In the genomic region with DNA sequence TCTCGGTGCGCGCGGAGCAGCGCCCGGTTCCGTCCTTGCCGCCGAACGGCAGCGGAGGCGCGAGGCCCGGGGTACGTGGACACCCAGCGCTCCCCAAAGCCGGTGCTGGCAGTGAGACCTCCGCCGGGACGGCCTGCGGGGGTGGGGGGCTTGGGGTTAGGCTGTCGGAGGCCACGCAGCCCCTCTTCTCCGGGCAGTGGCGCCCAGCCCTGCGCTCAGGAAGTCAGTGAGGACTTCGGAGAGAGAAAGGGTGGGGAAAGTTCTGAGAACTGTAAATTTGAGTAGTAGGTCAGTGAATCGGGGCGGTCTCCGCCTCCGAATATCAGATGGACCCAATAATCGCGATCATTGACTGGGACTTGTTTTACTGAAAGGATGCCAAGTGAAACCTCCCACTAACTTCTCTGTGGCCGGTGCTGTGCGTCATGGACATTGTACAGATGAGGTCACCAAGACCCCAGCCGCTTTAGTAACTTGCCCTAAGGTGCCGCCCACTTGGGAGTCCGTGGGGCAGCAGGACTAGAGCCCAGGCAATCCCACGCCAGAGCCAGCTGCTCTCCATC, we compare ENCODE assay signal across 7 cellular contexts. TPM values are rescaled to one million over a fixed set of nuclear protein-coding genes. Genes with fewer than 3 reads are reported as not detected.
DNase-seq lines count a peak whose midpoint lies in the region; ATAC-seq, FAIRE-seq and TF ChIP-seq lines count a peak whose summit lies in the region.

No MANE protein-coding gene starts in this region.

- peak overlapping the region; percentile 97 for H3K4me3 Mint-ChIP-seq in activated CD4-positive, alpha-beta memory T cell treated with anti-CD3 and anti-CD28 coated beads, Interleukin-2, amount 10 ng/mL, durations not matched to agents 7 days and 5 days
- H3K4me3 Mint-ChIP-seq in stimulated activated naive CD8-positive, alpha-beta T cell treated with anti-CD3 and anti-CD28 coated beads, Interleukin-15, amount 100 ng/mL, for 72 hours, result peak overlapping the region; percentile 95 to 97

- H3K27me3 Mint-ChIP-seq in activated CD4-positive, alpha-beta memory T cell treated with anti-CD3 and anti-CD28 coated beads, Interleukin-2, amount 10 ng/mL, durations not matched to agents 7 days and 5 days, result peaks cover 6% of the 10 kb centered on the region
- H3K27me3 Mint-ChIP-seq in stimulated activated naive CD8-positive, alpha-beta T cell treated with anti-CD3 and anti-CD28 coated beads, Interleukin-15, amount 100 ng/mL, for 72 hours, result no peaks in the 10 kb centered on the region

- H4K20me1 ChIP-seq in endothelial cell of umbilical vein (replicated peaks; ENCODE audit: control insufficient read depth, extremely low read depth, insufficient read depth, low read length), result no peaks in the 10 kb centered on the region

- no peak for TF ChIP-seq POLR2A in endothelial cell of umbilical vein (IDR thresholded peaks at IDR 0.05; ENCODE audit: low read depth, low read length)

- no peaks in the 10 kb centered on the region for H3K9me1 ChIP-seq in endothelial cell of umbilical vein (replicated peaks; ENCODE audit: control insufficient read depth, extremely low read depth, insufficient read depth, low read length)

- H3K4me3 ChIP-seq in endothelial cell of umbilical vein (replicated peaks in 1 of 3; ENCODE audit: insufficient read depth in 1 of 3, low read depth in 1 of 3, low read length in 3 of 3) (peak overlapping the region; percentile 78 to 95 (median 86)), mucosa of rectum (ENCODE audit: low read length in 2 of 2) (peak overlapping the region; percentile 89 to 93)

- H3K4me1 ChIP-seq in endothelial cell of umbilical vein (ENCODE audit: control insufficient read depth, extremely low read depth, insufficient read depth, low read length) (peaks cover 47% of the 10 kb centered on the region), mucosa of rectum (ENCODE audit: control insufficient read depth in 2 of 2, insufficient read depth in 2 of 2, low read length in 2 of 2) (peaks cover 43 to 47% of the 10 kb centered on the region in 2 donors)

- H3K9me3 ChIP-seq in endothelial cell of umbilical vein (replicated peaks; ENCODE audit: control insufficient read depth, insufficient read depth, low read length) (no peaks in the 10 kb centered on the region), mucosa of rectum (ENCODE audit: control insufficient read depth in 2 of 2, low read length in 2 of 2) (no peaks in the 10 kb centered on the region)

- ATAC-seq in GM19395 (IDR thresholded peaks at IDR 0.05; ENCODE audit: unreplicated experiment), result peak; percentile 26
- peak; percentile 58 for ATAC-seq in stimulated activated naive CD8-positive, alpha-beta T cell treated with anti-CD3 and anti-CD28 coated beads, Interleukin-15, amount 100 ng/mL, for 72 hours

- CTCF ChIA-PET in activated CD4-positive, alpha-beta memory T cell treated with anti-CD3 and anti-CD28 coated beads, Interleukin-2, amount 10 ng/mL, durations not matched to agents 7 days and 5 days (lab: Charles Lee), result interaction anchor here (1.3 to 10.1 kb wide), 4 partner anchors 40 to 135 kb away, joined by 5 to 146 read pairs (median 44); no protein-coding TSS in a partner anchor
- CTCF ChIA-PET in endothelial cell of umbilical vein (lab: Charles Lee), result interaction anchor here (0.7 to 0.9 kb wide), 2 partner anchors 12 to 135 kb away, joined by 3 read pairs; no protein-coding TSS in a partner anchor

- H3K79me2 ChIP-seq in endothelial cell of umbilical vein (ENCODE audit: control insufficient read depth, insufficient read depth, low read length), result peaks cover 44% of the 10 kb centered on the region

- peak overlapping the region; percentile 94 for H3K4me2 ChIP-seq in endothelial cell of umbilical vein (ENCODE audit: insufficient read depth, low read length)

- peak overlapping the region; percentile 99 for H3K9ac ChIP-seq in endothelial cell of umbilical vein (replicated peaks; ENCODE audit: extremely low read depth, insufficient read depth, low read length)
- H3K9ac ChIP-seq in mucosa of rectum (ENCODE audit: low read depth in 1 of 2, low read length in 2 of 2), result peak overlapping the region; percentile 92 to 99

- peak; percentile 81 for FAIRE-seq in endothelial cell of umbilical vein (lab: Jason Lieb, UNC)

- dilution Hi-C loops in endothelial cell of umbilical vein (cut with MboI; ENCODE audit: extremely low pct_ligation_motif_present, low sequenced_read_pairs), result no loop called here

- peaks cover 5 to 6% of the 10 kb centered on the region in 2 experiments for H3K36me3 ChIP-seq in endothelial cell of umbilical vein (ENCODE audit: control insufficient read depth in 2 of 2, extremely low read depth in 1 of 2, insufficient read depth in 2 of 2, low read length in 2 of 2)
- H3K36me3 ChIP-seq in mucosa of rectum (ENCODE audit: control insufficient read depth in 2 of 2, insufficient read depth in 2 of 2, low read length in 2 of 2), result peaks cover 2 to 3% of the 10 kb centered on the region in 2 donors

- H3K27me3 ChIP-seq in endothelial cell of umbilical vein (ENCODE audit: control insufficient read depth in 2 of 2, insufficient read depth in 2 of 2, low read length in 2 of 2) (no peaks in the 10 kb centered on the region), mucosa of rectum (ENCODE audit: control insufficient read depth in 2 of 2, insufficient read depth in 2 of 2, low read length in 2 of 2) (no peaks in the 10 kb centered on the region)

- H3K27ac Mint-ChIP-seq in activated CD4-positive, alpha-beta memory T cell treated with anti-CD3 and anti-CD28 coated beads, Interleukin-2, amount 10 ng/mL, durations not matched to agents 7 days and 5 days, result peak overlapping the region; percentile 98
- H3K27ac Mint-ChIP-seq in stimulated activated naive CD8-positive, alpha-beta T cell treated with anti-CD3 and anti-CD28 coated beads, Interleukin-15, amount 100 ng/mL, for 72 hours, result peak overlapping the region; percentile 92 to 97

- intact Hi-C loops in endothelial cell of umbilical vein (cut with micrococcal nuclease), result loop anchor here (1.0 to 2.0 kb wide), 2 partner anchors 28 to 45 kb away; a partner anchor contains a TSS

- peak; percentile 34 for DNase-seq in HuH-7.5 (ENCODE audit: low spot score)
- peak; percentile 74 for DNase-seq in activated CD4-positive, alpha-beta memory T cell treated with anti-CD3 and anti-CD28 coated beads, Interleukin-2, amount 10 ng/mL, durations not matched to agents 7 days and 5 days
- peak; percentile 91 for DNase-seq in endothelial cell of umbilical vein (ENCODE audit: low read depth, low spot score)
- DNase-seq in stimulated activated naive CD8-positive, alpha-beta T cell treated with anti-CD3 and anti-CD28 coated beads, Interleukin-15, amount 100 ng/mL, for 72 hours, result peak; percentile 72 to 86
- DNase-seq in NCI-H2081 treated with DMSO at 0.1 percent for 48 hours (lab: John Stamatoyannopoulos, UW), result no peak

- H3K27ac ChIP-seq in endothelial cell of umbilical vein (ENCODE audit: insufficient read depth, low read depth, low read length), result peak overlapping the region; percentile 99
- H3K27ac ChIP-seq in mucosa of rectum (ENCODE audit: low read depth in 2 of 2, low read length in 2 of 2), result peak overlapping the region; percentile 98

- BruUV-seq in endothelial cell of umbilical vein (replicated peaks; lab: Mats Ljungman, UMichigan), result TSS peak; percentile 82

- TF ChIP-seq CTCF in endothelial cell of umbilical vein (IDR thresholded peaks at IDR 0.05; ENCODE audit: extremely low read depth in 1 of 2, insufficient read depth in 1 of 2, low read depth in 1 of 2, low read length in 2 of 2), result no peak

- peak overlapping the region; percentile 58 for H2AFZ ChIP-seq in endothelial cell of umbilical vein (ENCODE audit: low read depth, low read length)

- H3K9me3 Mint-ChIP-seq in activated CD4-positive, alpha-beta memory T cell treated with anti-CD3 and anti-CD28 coated beads, Interleukin-2, amount 10 ng/mL, durations not matched to agents 7 days and 5 days, result no peaks in the 10 kb centered on the region
- H3K9me3 Mint-ChIP-seq in stimulated activated naive CD8-positive, alpha-beta T cell treated with anti-CD3 and anti-CD28 coated beads, Interleukin-15, amount 100 ng/mL, for 72 hours, result peaks cover 3% of the 10 kb centered on the region in 2 donors

- POLR2A ChIA-PET in activated CD4-positive, alpha-beta memory T cell treated with anti-CD3 and anti-CD28 coated beads, Interleukin-2, amount 10 ng/mL, durations not matched to agents 7 days and 5 days (lab: Charles Lee), result interaction anchor here (1.1 to 10.1 kb wide), 10 partner anchors 9 to 140 kb away, joined by 4 to 448 read pairs (median 64); a partner anchor contains a TSS
- POLR2A ChIA-PET in endothelial cell of umbilical vein (lab: Charles Lee), result no interaction called here

- peaks cover 51% of the 10 kb centered on the region for H3K4me1 Mint-ChIP-seq in activated CD4-positive, alpha-beta memory T cell treated with anti-CD3 and anti-CD28 coated beads, Interleukin-2, amount 10 ng/mL, durations not matched to agents 7 days and 5 days
- H3K4me1 Mint-ChIP-seq in stimulated activated naive CD8-positive, alpha-beta T cell treated with anti-CD3 and anti-CD28 coated beads, Interleukin-15, amount 100 ng/mL, for 72 hours, result peaks cover 51% of the 10 kb centered on the region

- H3K36me3 Mint-ChIP-seq in activated CD4-positive, alpha-beta memory T cell treated with anti-CD3 and anti-CD28 coated beads, Interleukin-2, amount 10 ng/mL, durations not matched to agents 7 days and 5 days (ENCODE audit: low read depth), result peaks cover 51% of the 10 kb centered on the region

RNA-seq across cellular contexts. Expression of a gene that starts 0.5 kb away (rescaled TPM):
- total RNA-seq in activated CD4-positive, alpha-beta memory T cell treated with anti-CD3 and anti-CD28 coated beads, Interleukin-2, amount 10 ng/mL, durations not matched to agents 7 days and 5 days, result 100 to 1,000 TPM; 257 to 268 TPM
- total RNA-seq in endothelial cell of umbilical vein, result 139 and 150 TPM in 2 replicates
- 138 and 146 TPM in 2 replicates for polyA plus RNA-seq in endothelial cell of umbilical vein
- polyA plus RNA-seq in endothelial cell of umbilical vein (2011; cell fraction: cytosol; rRNA removed), result 66.6 and 74.7 TPM in 2 replicates
- 157 and 166 TPM in 2 replicates for polyA plus RNA-seq in endothelial cell of umbilical vein (2011; cell fraction: nucleus; rRNA removed)
- polyA plus RNA-seq in endothelial cell of umbilical vein (2012), result 42.3 and 46.7 TPM in 2 replicates
- polyA minus RNA-seq in endothelial cell of umbilical vein, result 178 and 179 TPM in 2 replicates
- 15.6 TPM for polyA minus RNA-seq in endothelial cell of umbilical vein (2011; cell fraction: cytosol; rRNA and poly(A)+ RNA removed)
- polyA minus RNA-seq in endothelial cell of umbilical vein (2011; cell fraction: nucleus; rRNA and poly(A)+ RNA removed), result 84.3 and 84.5 TPM in 2 replicates

RNA-seq across cellular contexts. Expression of a gene that starts 45.7 kb away (rescaled TPM):
- 100 to 1,000 TPM; 100 to 106 TPM for total RNA-seq in activated CD4-positive, alpha-beta memory T cell treated with anti-CD3 and anti-CD28 coated beads, Interleukin-2, amount 10 ng/mL, durations not matched to agents 7 days and 5 days
- total RNA-seq in endothelial cell of umbilical vein, result 42.0 and 46.4 TPM in 2 replicates
- 21.9 and 23.8 TPM in 2 replicates for polyA plus RNA-seq in endothelial cell of umbilical vein
- 28.7 and 36.9 TPM in 2 replicates for polyA plus RNA-seq in endothelial cell of umbilical vein (2011; cell fraction: cytosol; rRNA removed)
- polyA plus RNA-seq in endothelial cell of umbilical vein (2011; cell fraction: nucleus; rRNA removed), result 15.8 and 16.2 TPM in 2 replicates
- 51.1 and 71.1 TPM in 2 replicates for polyA plus RNA-seq in endothelial cell of umbilical vein (2012)
- polyA minus RNA-seq in endothelial cell of umbilical vein, result 29.8 and 36.0 TPM in 2 replicates
- 21.2 TPM for polyA minus RNA-seq in endothelial cell of umbilical vein (2011; cell fraction: cytosol; rRNA and poly(A)+ RNA removed)
- 14.1 and 18.2 TPM in 2 replicates for polyA minus RNA-seq in endothelial cell of umbilical vein (2011; cell fraction: nucleus; rRNA and poly(A)+ RNA removed)
